Comparison of ENCODE assay signal across 1 cellular context in the genomic region with DNA sequence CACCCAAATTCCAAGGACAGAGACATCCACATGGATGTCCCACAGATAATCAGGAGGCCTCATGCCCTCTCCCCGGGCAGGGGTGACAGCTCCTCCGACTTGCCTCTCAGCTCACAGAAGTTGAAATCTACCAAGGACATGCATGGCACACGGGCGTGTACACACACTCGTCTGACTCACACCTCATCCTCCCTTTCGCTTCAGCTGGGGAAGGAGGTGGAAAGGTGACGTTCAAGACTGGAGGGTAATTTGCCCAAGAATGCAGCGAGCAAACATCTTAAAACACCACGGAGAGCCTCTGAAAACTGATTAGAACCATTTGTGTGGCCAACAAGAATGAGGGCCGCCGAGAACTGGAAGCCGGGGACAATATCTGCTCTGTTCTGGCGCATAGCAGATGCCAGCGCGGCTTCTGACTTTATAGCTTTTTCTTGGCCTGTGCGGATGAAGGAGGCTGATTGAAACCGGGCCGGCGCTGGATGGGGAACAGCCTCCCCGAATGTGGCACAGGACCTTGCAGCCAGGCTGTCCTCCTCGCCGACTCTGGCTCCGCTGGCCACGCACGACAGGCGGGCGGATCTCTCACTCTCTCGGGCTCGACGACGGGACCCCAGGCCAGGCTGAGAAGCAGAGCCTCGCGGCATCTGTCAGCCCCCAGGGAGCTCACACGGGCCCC.
TF ChIP-seq lines count a peak whose summit lies in the region.

No MANE protein-coding gene starts in this region.

TF ChIP-seq in GM23338, 12 proteins besides CTCF, POLR2A, EP300 and RAD21 (continued from another document):
- TF ChIP-seq, protein P1, sequence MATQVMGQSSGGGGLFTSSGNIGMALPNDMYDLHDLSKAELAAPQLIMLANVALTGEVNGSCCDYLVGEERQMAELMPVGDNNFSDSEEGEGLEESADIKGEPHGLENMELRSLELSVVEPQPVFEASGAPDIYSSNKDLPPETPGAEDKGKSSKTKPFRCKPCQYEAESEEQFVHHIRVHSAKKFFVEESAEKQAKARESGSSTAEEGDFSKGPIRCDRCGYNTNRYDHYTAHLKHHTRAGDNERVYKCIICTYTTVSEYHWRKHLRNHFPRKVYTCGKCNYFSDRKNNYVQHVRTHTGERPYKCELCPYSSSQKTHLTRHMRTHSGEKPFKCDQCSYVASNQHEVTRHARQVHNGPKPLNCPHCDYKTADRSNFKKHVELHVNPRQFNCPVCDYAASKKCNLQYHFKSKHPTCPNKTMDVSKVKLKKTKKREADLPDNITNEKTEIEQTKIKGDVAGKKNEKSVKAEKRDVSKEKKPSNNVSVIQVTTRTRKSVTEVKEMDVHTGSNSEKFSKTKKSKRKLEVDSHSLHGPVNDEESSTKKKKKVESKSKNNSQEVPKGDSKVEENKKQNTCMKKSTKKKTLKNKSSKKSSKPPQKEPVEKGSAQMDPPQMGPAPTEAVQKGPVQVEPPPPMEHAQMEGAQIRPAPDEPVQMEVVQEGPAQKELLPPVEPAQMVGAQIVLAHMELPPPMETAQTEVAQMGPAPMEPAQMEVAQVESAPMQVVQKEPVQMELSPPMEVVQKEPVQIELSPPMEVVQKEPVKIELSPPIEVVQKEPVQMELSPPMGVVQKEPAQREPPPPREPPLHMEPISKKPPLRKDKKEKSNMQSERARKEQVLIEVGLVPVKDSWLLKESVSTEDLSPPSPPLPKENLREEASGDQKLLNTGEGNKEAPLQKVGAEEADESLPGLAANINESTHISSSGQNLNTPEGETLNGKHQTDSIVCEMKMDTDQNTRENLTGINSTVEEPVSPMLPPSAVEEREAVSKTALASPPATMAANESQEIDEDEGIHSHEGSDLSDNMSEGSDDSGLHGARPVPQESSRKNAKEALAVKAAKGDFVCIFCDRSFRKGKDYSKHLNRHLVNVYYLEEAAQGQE (IDR thresholded peaks at IDR 0.05; ENCODE audit: unreplicated experiment), result no peak
